8 cellular contexts compared by ENCODE assay signal in genomic region chr7:128103498-128104108, GRCh38.
DNase-seq lines count a peak whose midpoint lies in the region; ATAC-seq and TF ChIP-seq lines count a peak whose summit lies in the region.

No MANE protein-coding gene starts in this region.

- H3K4me3 ChIP-seq in subcutaneous abdominal adipose tissue (ENCODE audit: low read depth in 1 of 5, low read length in 5 of 5) = peak overlapping the region; percentile 36 to 60 (median 52)

- no peak overlapping the region for H3K9ac ChIP-seq in subcutaneous abdominal adipose tissue (ENCODE audit: low read length in 5 of 5)

- no peak for TF ChIP-seq CTCF in GM13976 (IDR thresholded peaks at IDR 0.05; ENCODE audit: borderline replicate concordance, control extremely low read depth, extremely low read depth, insufficient read depth, missing control alignments)

- H3K4me3 Mint-ChIP-seq in activated naive CD8-positive, alpha-beta T cell = peak overlapping the region; percentile 82

- peaks cover 7 to 28% (median 19%) of the 10 kb centered on the region in 5 donors for H3K27me3 ChIP-seq in subcutaneous abdominal adipose tissue (ENCODE audit: control insufficient read depth in 5 of 5, insufficient read depth in 4 of 5, low read length in 5 of 5)

- H3K4me1 Mint-ChIP-seq in activated naive CD8-positive, alpha-beta T cell (ENCODE audit: low read depth) = peaks cover 53% of the 10 kb centered on the region

- DNase-seq in GM13976 (ENCODE audit: low spot score) (peak; percentile 79), iPS-NIHi11 (ENCODE audit: low spot score) (peak; percentile 69), GDM1 (lab: John Stamatoyannopoulos, UW) (no peak), ureter (ENCODE audit: low spot score) (no peak)
- DNase-seq in activated CD4-positive, alpha-beta T cell treated with anti-CD3 and anti-CD28 coated beads for 1 hour = no peak

- peaks cover 2% of the 10 kb centered on the region for H3K27me3 Mint-ChIP-seq in activated naive CD8-positive, alpha-beta T cell

- no peaks in the 10 kb centered on the region for H3K9me3 ChIP-seq in subcutaneous abdominal adipose tissue (ENCODE audit: control insufficient read depth in 5 of 5, low read length in 5 of 5)

- H3K36me3 Mint-ChIP-seq in activated naive CD8-positive, alpha-beta T cell = no peaks in the 10 kb centered on the region

- ATAC-seq in HG03354 (IDR thresholded peaks at IDR 0.05; ENCODE audit: poor library complexity, severe bottlenecking, unreplicated experiment) = peak; percentile 60

- H3K9me3 Mint-ChIP-seq in activated naive CD8-positive, alpha-beta T cell (ENCODE audit: low read depth) = no peaks in the 10 kb centered on the region

- peaks cover 0 to 21% (median 14%) of the 10 kb centered on the region in 5 donors for H3K4me1 ChIP-seq in subcutaneous abdominal adipose tissue (ENCODE audit: control insufficient read depth in 5 of 5, insufficient read depth in 5 of 5, low read length in 5 of 5)

- in situ Hi-C loops in GM13976 (cut with MboI; ENCODE audit: low sequenced_read_pairs, unreplicated experiment) = no loop called here

- H3K36me3 ChIP-seq in subcutaneous abdominal adipose tissue (ENCODE audit: control insufficient read depth in 5 of 5, insufficient read depth in 5 of 5, low read length in 5 of 5) = no peaks in the 10 kb centered on the region

- no peak overlapping the region for H3K27ac ChIP-seq in subcutaneous abdominal adipose tissue (ENCODE audit: low read depth, low read length)

- H3K27ac Mint-ChIP-seq in activated naive CD8-positive, alpha-beta T cell = peak overlapping the region; percentile 58

Comparison
In these comparisons a context has a peak if more than half of its experiments do, and no peak if none do; other contexts are left out.
1. DNase-seq: peak in GM13976 (single experiment) and iPS-NIHi11 (single experiment); none in GDM1 (single experiment), ureter (single experiment) and activated CD4-positive, alpha-beta T cell treated with anti-CD3 and anti-CD28 coated beads for 1 hour (single experiment).